13 cellular contexts compared by ENCODE assay signal in the genomic region with DNA sequence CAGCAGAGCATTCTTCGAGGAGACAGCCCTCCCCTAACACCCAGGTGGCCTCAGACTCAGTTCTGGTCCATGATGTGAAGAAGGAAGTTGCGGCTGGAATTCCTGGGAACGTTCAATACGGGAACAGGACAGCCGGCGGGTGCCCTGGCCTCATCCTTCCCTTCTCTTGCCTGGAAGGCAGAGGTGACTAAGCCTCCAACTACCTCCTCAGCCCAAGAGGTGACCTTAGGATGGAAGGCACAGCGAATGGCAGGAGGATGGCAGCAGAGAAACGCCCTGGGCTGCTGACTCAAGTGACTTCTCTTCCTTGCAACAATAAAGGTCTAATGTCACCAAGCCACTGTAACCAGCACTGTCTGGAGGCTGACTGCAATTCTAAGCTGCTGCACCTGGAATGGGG.
"Had no signal": no experiment of that assay in that cellular context is flagged by ENCODE, and none has a peak within 500 bp of the region (broad histone marks: within the 10 kb centered on the region; RNA-seq: fewer than 3 reads in every experiment).

No MANE protein-coding gene starts in this region.

- H3K27me3 Mint-ChIP-seq: activated T-helper 17 cell treated with anti-CD3 and anti-CD28 coated beads, Interleukin-2, amount 50 U/mL, for 72 hours; stimulated activated naive CD8-positive, alpha-beta T cell treated with anti-CD3 and anti-CD28 coated beads, Interleukin-15, amount 100 ng/mL, for 72 hours had no signal

- FAIRE-seq: frontal cortex had no signal

- H3K9me3 ChIP-seq: adrenal gland, heart left ventricle, upper lobe of left lung had no signal

- ATAC-seq: activated T-helper 17 cell treated with anti-CD3 and anti-CD28 coated beads, Interleukin-2, amount 50 U/mL, for 72 hours; heart left ventricle; sciatic nerve had no signal

- H3K27me3 ChIP-seq: adrenal gland, heart left ventricle, upper lobe of left lung had no signal

- H3K27ac Mint-ChIP-seq: activated T-helper 17 cell treated with anti-CD3 and anti-CD28 coated beads, Interleukin-2, amount 50 U/mL, for 72 hours had no signal

- H3K27ac ChIP-seq: adrenal gland, heart left ventricle, upper lobe of left lung had no signal

- H3K4me1 Mint-ChIP-seq: activated T-helper 17 cell treated with anti-CD3 and anti-CD28 coated beads, Interleukin-2, amount 50 U/mL, for 72 hours; stimulated activated naive CD8-positive, alpha-beta T cell treated with anti-CD3 and anti-CD28 coated beads, Interleukin-15, amount 100 ng/mL, for 72 hours had no signal

- DNase-seq: activated CD4-positive, alpha-beta T cell treated with anti-CD3 and anti-CD28 coated beads, Interleukin-2, amount 50 U/mL, for 1 hour; activated CD4-positive, CD25-positive, alpha-beta regulatory T cell; activated CD8-positive, alpha-beta memory T cell treated with anti-CD3 and anti-CD28 coated beads for 24 hours; activated naive CD4-positive, alpha-beta T cell treated with anti-CD3 and anti-CD28 coated beads, Interleukin-2, amount 50 U/mL, for 16 hours; midbrain; stimulated activated naive CD8-positive, alpha-beta T cell treated with anti-CD3 and anti-CD28 coated beads, Interleukin-15, amount 100 ng/mL, for 72 hours; T-helper 2 cell had no signal

- H3K9me3 Mint-ChIP-seq: activated T-helper 17 cell treated with anti-CD3 and anti-CD28 coated beads, Interleukin-2, amount 50 U/mL, for 72 hours; stimulated activated naive CD8-positive, alpha-beta T cell treated with anti-CD3 and anti-CD28 coated beads, Interleukin-15, amount 100 ng/mL, for 72 hours had no signal

- H3K4me3 ChIP-seq: adrenal gland, heart left ventricle, upper lobe of left lung had no signal

- H3K4me3 Mint-ChIP-seq: activated T-helper 17 cell treated with anti-CD3 and anti-CD28 coated beads, Interleukin-2, amount 50 U/mL, for 72 hours; stimulated activated naive CD8-positive, alpha-beta T cell treated with anti-CD3 and anti-CD28 coated beads, Interleukin-15, amount 100 ng/mL, for 72 hours had no signal
